In the genomic region with DNA sequence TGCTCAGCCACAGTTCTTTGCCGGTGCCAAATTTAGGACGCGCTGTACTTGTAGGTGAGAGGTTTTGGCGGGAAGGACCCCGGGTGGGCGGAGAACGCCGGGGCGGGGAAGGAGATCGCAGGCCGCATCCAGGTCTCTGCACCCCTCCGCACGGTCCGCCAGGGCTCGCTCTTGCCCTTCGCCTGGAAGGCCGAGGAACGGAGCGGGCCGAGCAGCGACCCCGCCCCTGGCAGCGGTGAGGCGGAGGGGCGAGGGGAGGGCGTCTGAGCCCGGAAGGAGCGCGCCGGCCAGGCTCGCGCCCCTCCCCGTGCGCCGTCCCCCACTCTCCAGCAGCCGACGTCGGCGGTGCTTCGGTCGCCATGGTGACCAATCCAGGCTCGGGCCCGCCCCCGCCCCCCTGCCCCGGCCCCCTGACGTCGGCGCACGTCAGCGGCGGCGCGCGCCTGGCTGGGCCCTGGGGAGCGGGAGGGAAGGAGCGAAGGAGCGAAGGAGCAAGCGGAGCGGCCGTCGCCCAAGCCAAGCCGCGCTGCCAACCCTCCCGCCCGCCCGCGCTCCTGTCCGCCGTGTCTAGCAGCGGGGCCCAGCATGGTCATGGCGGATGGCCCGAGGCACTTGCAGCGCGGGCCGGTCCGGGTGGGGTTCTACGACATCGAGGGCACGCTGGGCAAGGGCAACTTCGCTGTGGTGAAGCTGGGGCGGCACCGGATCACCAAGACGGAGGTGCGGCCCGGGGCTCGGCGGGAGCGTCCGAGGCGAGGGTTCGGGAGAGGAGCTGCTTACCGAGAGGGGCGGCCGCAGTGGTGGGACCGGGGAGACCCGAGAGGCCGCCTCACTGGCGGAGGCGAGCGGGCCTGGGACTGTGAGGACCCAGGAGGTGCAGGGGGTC, we compare ENCODE assay signal across 1 cellular context.
A peak's percentile ranks its signal among the peaks of the same experiment; 100 is the strongest.
TF ChIP-seq lines count a peak whose summit lies in the region.

A gene (plus strand): TSS at position 471 of the 886 bp plus-strand sequence. CDS start 115 bp downstream, at position 586.

TF ChIP-seq in IMR-90, 13 proteins besides CTCF, POLR2A, EP300 and RAD21 (continued from another document):
- TF ChIP-seq, protein P1, sequence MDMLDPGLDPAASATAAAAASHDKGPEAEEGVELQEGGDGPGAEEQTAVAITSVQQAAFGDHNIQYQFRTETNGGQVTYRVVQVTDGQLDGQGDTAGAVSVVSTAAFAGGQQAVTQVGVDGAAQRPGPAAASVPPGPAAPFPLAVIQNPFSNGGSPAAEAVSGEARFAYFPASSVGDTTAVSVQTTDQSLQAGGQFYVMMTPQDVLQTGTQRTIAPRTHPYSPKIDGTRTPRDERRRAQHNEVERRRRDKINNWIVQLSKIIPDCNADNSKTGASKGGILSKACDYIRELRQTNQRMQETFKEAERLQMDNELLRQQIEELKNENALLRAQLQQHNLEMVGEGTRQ (IDR thresholded peaks at IDR 0.05; ENCODE audit: low read depth, low read length): no peak; the same call in 1 of the 2 replicates
- TF ChIP-seq MAZ (IDR thresholded peaks at IDR 0.05; ENCODE audit: borderline replicate concordance, low read depth, low read length): peak; percentile 100
- no peak for TF ChIP-seq FOS (IDR thresholded peaks at IDR 0.05; ENCODE audit: low read depth, low read length)
- peak; percentile 52; the same call in 1 of the 2 replicates for TF ChIP-seq BHLHE40 (IDR thresholded peaks at IDR 0.05; ENCODE audit: low read depth, low read length)
- TF ChIP-seq SMC3 (IDR thresholded peaks at IDR 0.05; ENCODE audit: low read depth, low read length): peak; percentile 99
